ENCODE assay signal across 11 cellular contexts in genomic region chr4:2786152-2786671, GRCh38. TPM values are rescaled to one million over a fixed set of nuclear protein-coding genes. Genes with fewer than 3 reads are reported as not detected.
A peak's percentile ranks its signal among the peaks of the same experiment; 100 is the strongest.
DNase-seq lines count a peak whose midpoint lies in the region; ATAC-seq and TF ChIP-seq lines count a peak whose summit lies in the region.
"Had no signal": no experiment of that assay in that cellular context is flagged by ENCODE, and none has a peak within 500 bp of the region (broad histone marks: within the 10 kb centered on the region; RNA-seq: fewer than 3 reads in every experiment).

No MANE protein-coding gene starts in this region.

- no peaks in the 10 kb centered on the region for H3K36me3 ChIP-seq in Karpas-422 (ENCODE audit: insufficient read depth, low read length)
- H3K36me3 ChIP-seq in neural progenitor cell, result no peaks in the 10 kb centered on the region
- H3K36me3 ChIP-seq: WERI-Rb-1 had no signal

- H3K4me3 ChIP-seq in Karpas-422 (ENCODE audit: low read length) (no peak overlapping the region), neural progenitor cell (no peak overlapping the region)

- H3K9me2 ChIP-seq in Karpas-422 (replicated peaks; ENCODE audit: insufficient read depth, low read length), result no peaks in the 10 kb centered on the region

- H3K9me3 Mint-ChIP-seq in memory B cell, result peaks cover 11% of the 10 kb centered on the region
- H3K9me3 Mint-ChIP-seq in neural progenitor cell, result peaks cover 6% of the 10 kb centered on the region

- peaks cover 28% of the 10 kb centered on the region for H3K4me1 ChIP-seq in Karpas-422 (ENCODE audit: low read length)
- no peaks in the 10 kb centered on the region for H3K4me1 ChIP-seq in neural progenitor cell

- H3F3A ChIP-seq in neural progenitor cell (ENCODE audit: low read depth), result peaks cover 2% of the 10 kb centered on the region

- H3K27me3 Mint-ChIP-seq in memory B cell (no peaks in the 10 kb centered on the region), neural progenitor cell (ENCODE audit: insufficient read depth, low read depth) (peaks cover 8% of the 10 kb centered on the region)

- H3K27ac ChIP-seq in Karpas-422 (ENCODE audit: low read length) (no peak overlapping the region), neural progenitor cell (no peak overlapping the region)
- H3K27ac ChIP-seq: WERI-Rb-1 had no signal

- no peak overlapping the region for H3K9ac ChIP-seq in Karpas-422 (ENCODE audit: low read length)
- H3K9ac ChIP-seq in neural progenitor cell, result no peak overlapping the region

- no peak for TF ChIP-seq CTCF in neural progenitor cell (IDR thresholded peaks at IDR 0.05)

- H3K36me3 Mint-ChIP-seq in memory B cell, result peaks cover 6% of the 10 kb centered on the region
- H3K36me3 Mint-ChIP-seq in neural progenitor cell, result no peaks in the 10 kb centered on the region

- peaks cover 37% of the 10 kb centered on the region for H3K4me1 Mint-ChIP-seq in memory B cell
- H3K4me1 Mint-ChIP-seq in neural progenitor cell, result peaks cover 5% of the 10 kb centered on the region

- H3K4me3 Mint-ChIP-seq in memory B cell (peak overlapping the region; percentile 49), neural progenitor cell (no peak overlapping the region)

- H3K9me3 ChIP-seq in Karpas-422 (ENCODE audit: low read length) (no peaks in the 10 kb centered on the region), neural progenitor cell (ENCODE audit: low read depth) (no peaks in the 10 kb centered on the region)

- H3K79me2 ChIP-seq in Karpas-422 (ENCODE audit: low read length) (no peaks in the 10 kb centered on the region), neural progenitor cell (ENCODE audit: low read depth) (no peaks in the 10 kb centered on the region)

- H2AFZ ChIP-seq in Karpas-422 (ENCODE audit: low read length), result no peak overlapping the region; the same call in 1 of the 2 replicates
- no peak overlapping the region for H2AFZ ChIP-seq in neural progenitor cell (replicated peaks)

- H3K27ac Mint-ChIP-seq in memory B cell (peak overlapping the region; percentile 96), neural progenitor cell (no peak overlapping the region)

- peak; percentile 78 for ATAC-seq in memory B cell (ENCODE audit: low read depth)
- ATAC-seq in stimulated activated naive CD8-positive, alpha-beta T cell treated with anti-CD3 and anti-CD28 coated beads, Interleukin-15, Interleukin-2, amounts not matched to agents 100 U/mL and 50 U/mL, for 24 hours, result peak; percentile 80
- no peak for ATAC-seq in GM21723 (IDR thresholded peaks at IDR 0.05; ENCODE audit: unreplicated experiment)
- no peak for ATAC-seq in GM21423 (IDR thresholded peaks at IDR 0.05; ENCODE audit: unreplicated experiment)

- peak overlapping the region; percentile 14 for H3K4me2 ChIP-seq in Karpas-422 (ENCODE audit: low read depth, low read length, poor library complexity, severe bottlenecking)
- H3K4me2 ChIP-seq in neural progenitor cell, result no peak overlapping the region

- no peak for DNase-seq in Karpas-422
- peak; percentile 82 for DNase-seq in activated CD8-positive, alpha-beta memory T cell treated with anti-CD3 and anti-CD28 coated beads, Interleukin-2, amount 50 U/mL, for 48 hours
- peak; percentile 68 for DNase-seq in memory B cell (ENCODE audit: low spot score in 2 of 2)
- peak; percentile 81 for DNase-seq in stimulated activated naive CD8-positive, alpha-beta T cell treated with anti-CD3 and anti-CD28 coated beads, Interleukin-15, Interleukin-2, amounts not matched to agents 100 U/mL and 50 U/mL, for 24 hours
- no peak for DNase-seq in NCI-H2196 (lab: John Stamatoyannopoulos, UW; ENCODE audit: unreplicated experiment)
- no peak for DNase-seq in neural progenitor cell (ENCODE audit: low spot score)
- DNase-seq: erythroblast, NCI-H187 treated with DMSO at 0.1 percent for 48 hours, WERI-Rb-1 had no signal

- H3K27me3 ChIP-seq in Karpas-422 (ENCODE audit: low read length) (no peaks in the 10 kb centered on the region), neural progenitor cell (no peaks in the 10 kb centered on the region)

- H4K20me1 ChIP-seq in Karpas-422 (ENCODE audit: insufficient read depth, low read depth, low read length), result no peaks in the 10 kb centered on the region
- H4K20me1 ChIP-seq in neural progenitor cell (ENCODE audit: low read depth), result no peaks in the 10 kb centered on the region

RNA-seq across cellular contexts. Expression of gene SH3BP2, which starts 6.7 kb away (rescaled TPM):
- total RNA-seq in Karpas-422 (2014; rRNA removed; shearing (Covaris generic); ENCODE audit: low replicate concordance), result 17.2 and 29.9 TPM in 2 replicates
- 11.8 and 30.8 TPM in 2 replicates for total RNA-seq in neural progenitor cell (ENCODE audit: low replicate concordance)

RNA-seq across cellular contexts. Expression of gene TNIP2, which starts 30.1 kb away (rescaled TPM):
- total RNA-seq in Karpas-422 (2014; rRNA removed; shearing (Covaris generic); ENCODE audit: low replicate concordance), result 30.6 and 92.0 TPM in 2 replicates
- total RNA-seq in neural progenitor cell (ENCODE audit: low replicate concordance), result 24.5 and 37.6 TPM in 2 replicates

RNA-seq across cellular contexts. Expression of gene ADD1, which starts 57.4 kb away (rescaled TPM):
- total RNA-seq in Karpas-422 (2014; rRNA removed; shearing (Covaris generic); ENCODE audit: low replicate concordance), result 62.9 and 69.7 TPM in 2 replicates
- 131 and 140 TPM in 2 replicates for total RNA-seq in neural progenitor cell (ENCODE audit: low replicate concordance)

Comparison
In these comparisons a context has a peak if more than half of its experiments do, and no peak if none do; other contexts are left out.
1. DNase-seq: peak in activated CD8-positive, alpha-beta memory T cell treated with anti-CD3 and anti-CD28 coated beads, Interleukin-2, amount 50 U/mL, for 48 hours (single experiment), memory B cell (2 of 2) and stimulated activated naive CD8-positive, alpha-beta T cell treated with anti-CD3 and anti-CD28 coated beads, Interleukin-15, Interleukin-2, amounts not matched to agents 100 U/mL and 50 U/mL, for 24 hours (single experiment); none in Karpas-422 (single experiment), NCI-H2196 (single experiment) and neural progenitor cell (single experiment).
2. ATAC-seq: peak in memory B cell (single experiment) and stimulated activated naive CD8-positive, alpha-beta T cell treated with anti-CD3 and anti-CD28 coated beads, Interleukin-15, Interleukin-2, amounts not matched to agents 100 U/mL and 50 U/mL, for 24 hours (single experiment); none in GM21723 (single experiment) and GM21423 (single experiment).